ENCODE assay signal across 18 cellular contexts in genomic region chr11:94193288-94193687, GRCh38.
DNase-seq lines count a peak whose midpoint lies in the region; ATAC-seq and TF ChIP-seq lines count a peak whose summit lies in the region.
"Had no signal": no experiment of that assay in that cellular context is flagged by ENCODE, and none has a peak within 500 bp of the region (broad histone marks: within the 10 kb centered on the region; RNA-seq: fewer than 3 reads in every experiment).

No MANE protein-coding gene starts in this region.

- H3K9me3 ChIP-seq in RWPE2 (ENCODE audit: severe bottlenecking), result no peaks in the 10 kb centered on the region
- H3K9me3 ChIP-seq: gastroesophageal sphincter, SJCRH30 had no signal

- H3K36me3 ChIP-seq in RWPE2 (ENCODE audit: low read depth), result no peaks in the 10 kb centered on the region
- H3K36me3 ChIP-seq: gastroesophageal sphincter, SJCRH30, WERI-Rb-1 had no signal

- TF ChIP-seq POLR2A in GM18505 (IDR thresholded peaks at IDR 0.05; ENCODE audit: borderline replicate concordance, extremely low read depth, insufficient read depth, insufficient read length), result no peak

- H3K4me3 ChIP-seq in RWPE2 (ENCODE audit: severe bottlenecking) (no peak overlapping the region), coronary artery (no peak overlapping the region)
- H3K4me3 ChIP-seq: gastroesophageal sphincter, GM23338, SJCRH30 had no signal

- no peaks in the 10 kb centered on the region for H3K27me3 ChIP-seq in RWPE2 (ENCODE audit: insufficient read depth, poor library complexity, severe bottlenecking)
- H3K27me3 ChIP-seq: gastroesophageal sphincter, SJCRH30 had no signal

- peak; percentile 96 for ATAC-seq in RWPE2 (ENCODE audit: low read depth)
- peak; percentile 70 for ATAC-seq in esophagus mucosa
- peak; percentile 68 for ATAC-seq in omental fat pad (ENCODE audit: low FRiP score)
- no peak for ATAC-seq in GM18907 (IDR thresholded peaks at IDR 0.05; ENCODE audit: unreplicated experiment)
- no peak for ATAC-seq in GM18505 (IDR thresholded peaks at IDR 0.05; ENCODE audit: unreplicated experiment)
- ATAC-seq: gastroesophageal sphincter; stimulated activated naive CD8-positive, alpha-beta T cell treated with anti-CD3 and anti-CD28 coated beads, Interleukin-15, Interleukin-2, amounts not matched to agents 100 U/mL and 50 U/mL, for 24 hours had no signal

- H3K4me1 ChIP-seq in RWPE2 (ENCODE audit: insufficient read depth, poor library complexity, severe bottlenecking), result peaks cover 7% of the 10 kb centered on the region
- H3K4me1 ChIP-seq: gastroesophageal sphincter, SJCRH30 had no signal

- DNase-seq in GM04503 (ENCODE audit: low read depth), result peak; percentile 47
- peak; percentile 71 for DNase-seq in RWPE2 (ENCODE audit: low spot score)
- no peak for DNase-seq in omental fat pad (ENCODE audit: low spot score)
- no peak for DNase-seq in coronary artery (ENCODE audit: low spot score)
- DNase-seq in stimulated activated naive CD4-positive, alpha-beta T cell treated with Interleukin-2 at 50 U/mL for 16 hours (lab: John Stamatoyannopoulos, UW), result no peak
- DNase-seq: activated naive CD4-positive, alpha-beta T cell treated with anti-CD3 and anti-CD28 coated beads, Interleukin-2, amount 10 ng/mL, durations not matched to agents 7 days and 5 days; NCI-H2081 treated with DMSO at 0.1 percent for 48 hours; NK-92 treated with Interleukin-12 subunit alpha and Interleukin-12 subunit beta, amount 100 ng/mL, for 24 hours; SJCRH30; stimulated activated CD4-positive, alpha-beta T cell treated with anti-CD3 and anti-CD28 coated beads, Interleukin-4, amount 100 ng/mL, for 4 hours; stimulated activated naive CD8-positive, alpha-beta T cell treated with anti-CD3 and anti-CD28 coated beads, Interleukin-15, Interleukin-2, amounts not matched to agents 100 U/mL and 50 U/mL, for 24 hours; WERI-Rb-1 had no signal

- H3K27ac ChIP-seq in RWPE2 (ENCODE audit: poor library complexity, severe bottlenecking), result no peak overlapping the region
- no peak overlapping the region for H3K27ac ChIP-seq in coronary artery
- H3K27ac ChIP-seq: C4-2B, gastroesophageal sphincter, SJCRH30, WERI-Rb-1 had no signal

- TF ChIP-seq CTCF in RWPE2 (IDR thresholded peaks at IDR 0.05; ENCODE audit: poor library complexity, severe bottlenecking) (no peak), omental fat pad (IDR thresholded peaks at IDR 0.05) (no peak), coronary artery (IDR thresholded peaks at IDR 0.05) (no peak)

Comparison
In these comparisons a context has a peak if more than half of its experiments do, and no peak if none do; other contexts are left out.
1. DNase-seq: peak in GM04503 (single experiment) and RWPE2 (single experiment); none in omental fat pad (single experiment), coronary artery (single experiment) and stimulated activated naive CD4-positive, alpha-beta T cell treated with Interleukin-2 at 50 U/mL for 16 hours (single experiment).
2. ATAC-seq: peak in RWPE2 (single experiment), esophagus mucosa (single experiment) and omental fat pad (single experiment); none in GM18907 (single experiment) and GM18505 (single experiment).